In the genomic region with DNA sequence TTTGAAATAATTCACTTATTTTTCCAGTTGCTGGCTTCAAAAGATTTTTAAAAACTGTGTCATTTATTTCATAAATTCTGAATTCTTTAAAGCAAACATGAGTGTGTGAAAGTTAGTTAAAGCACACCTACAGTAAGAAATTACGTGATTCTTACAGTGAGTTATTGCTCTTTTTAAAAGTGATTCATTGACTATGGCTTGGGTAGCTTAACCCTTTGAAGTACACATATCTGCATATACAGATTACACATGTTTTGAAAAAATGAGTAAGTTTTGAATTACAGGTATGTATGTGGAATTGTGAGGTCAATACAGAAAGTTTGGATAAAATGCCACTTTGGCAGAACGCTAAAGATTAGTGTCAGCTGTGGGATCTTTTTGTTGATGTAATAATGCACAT, we compare ENCODE assay signal across 11 cellular contexts.
DNase-seq lines count a peak whose midpoint lies in the region; ATAC-seq, FAIRE-seq and TF ChIP-seq lines count a peak whose summit lies in the region.
"Had no signal": no experiment of that assay in that cellular context is flagged by ENCODE, and none has a peak within 500 bp of the region (broad histone marks: within the 10 kb centered on the region; RNA-seq: fewer than 3 reads in every experiment).

No MANE protein-coding gene starts in this region.

- peak overlapping the region; percentile 87 for H2AFZ ChIP-seq in keratinocyte (ENCODE audit: control insufficient read depth, low read length)

- H3K9me3 ChIP-seq in SK-N-MC (ENCODE audit: low read depth, low read length) = no peaks in the 10 kb centered on the region
- H3K9me3 ChIP-seq in keratinocyte (ENCODE audit: control insufficient read depth, low read depth, low read length) = no peaks in the 10 kb centered on the region
- no peaks in the 10 kb centered on the region for H3K9me3 ChIP-seq in stomach

- H3K27me3 ChIP-seq in keratinocyte (ENCODE audit: control insufficient read depth, extremely low read depth, insufficient read depth, low read length) (no peaks in the 10 kb centered on the region), stomach (no peaks in the 10 kb centered on the region)

- no peaks in the 10 kb centered on the region for H3K79me2 ChIP-seq in keratinocyte (ENCODE audit: control insufficient read depth, insufficient read depth, low read length)

- H3K4me3 ChIP-seq in SK-N-MC = peak overlapping the region; percentile 65
- H3K4me3 ChIP-seq in keratinocyte (ENCODE audit: control insufficient read depth in 2 of 3, extremely low read depth in 1 of 3, insufficient read depth in 2 of 3, low read depth in 1 of 3, low read length in 3 of 3) = no peak overlapping the region
- peak overlapping the region in 2 of 4 donors; percentile 16 to 20 for H3K4me3 ChIP-seq in stomach

- whole genome bisulfite sequencing in stomach, 5 donors = 64 to 76% (median 66%) methylated on average over 2 of the region's 2 CpGs

- peak; percentile 57 to 77 for ATAC-seq in activated CD4-positive, CD25-positive, alpha-beta regulatory T cell treated with anti-CD3 and anti-CD28 coated beads, Interleukin-2, amount 50 U/mL, for 24 hours
- ATAC-seq in HG03565 (IDR thresholded peaks at IDR 0.05; ENCODE audit: unreplicated experiment) (no peak), HG03460 (IDR thresholded peaks at IDR 0.05; ENCODE audit: unreplicated experiment) (no peak), GM21360 (IDR thresholded peaks at IDR 0.05; ENCODE audit: unreplicated experiment) (no peak)

- no peak for TF ChIP-seq EP300 in stomach (IDR thresholded peaks at IDR 0.05)

- intact Hi-C loops in stomach (cut with DNase I; ENCODE audit: low total_unique reads) = no loop called here

- peak overlapping the region; percentile 6 for H3K4me2 ChIP-seq in keratinocyte (ENCODE audit: control insufficient read depth, extremely low read depth, insufficient read depth, low read depth, low read length)

- H3K27ac ChIP-seq in SK-N-MC (peak overlapping the region; percentile 88), keratinocyte (ENCODE audit: control insufficient read depth, insufficient read depth, low read length) (no peak overlapping the region), stomach (peak overlapping the region in 4 of 5 donors; percentile 72 to 83 (median 74))

- no peak for DNase-seq in activated CD4-positive, CD25-positive, alpha-beta regulatory T cell (lab: John Stamatoyannopoulos, UW)
- DNase-seq in SK-N-MC (ENCODE audit: low read depth, low spot score) (no peak), keratinocyte (ENCODE audit: low read depth, low spot score) (no peak), stomach (no peak)
- DNase-seq: activated gamma-delta T cell, NCI-H1105, SIG-M5 had no signal

- H3K4me1 ChIP-seq in keratinocyte (ENCODE audit: control insufficient read depth, extremely low read depth, insufficient read depth, low read length) (peaks cover 5% of the 10 kb centered on the region), stomach (peaks cover 9 to 56% (median 38%) of the 10 kb centered on the region in 4 donors)

- no peaks in the 10 kb centered on the region for H3K9me1 ChIP-seq in keratinocyte (ENCODE audit: control insufficient read depth, extremely low read depth, insufficient read depth, low read length)

- no peak for TF ChIP-seq POLR2A in stomach (IDR thresholded peaks at IDR 0.05)

- dilution Hi-C loops in keratinocyte (cut with MboI; ENCODE audit: extremely low pct_ligation_motif_present, low sequenced_read_pairs) = no loop called here

- peak; percentile 23 for FAIRE-seq in keratinocyte (lab: Jason Lieb, UNC)

- H3K9ac ChIP-seq in SK-N-MC (ENCODE audit: insufficient read length) (peak overlapping the region; percentile 71), keratinocyte (ENCODE audit: control insufficient read depth, extremely low read depth, insufficient read depth, low read length) (no peak overlapping the region)

- H4K20me1 ChIP-seq in keratinocyte (ENCODE audit: control insufficient read depth, extremely low read depth, insufficient read depth, low read length) = no peaks in the 10 kb centered on the region

- H3K36me3 ChIP-seq in SK-N-MC (ENCODE audit: insufficient read depth, low read length) = no peaks in the 10 kb centered on the region
- H3K36me3 ChIP-seq in keratinocyte (ENCODE audit: control insufficient read depth in 2 of 2, extremely low read depth in 1 of 2, insufficient read depth in 2 of 2, low read length in 2 of 2) = no peaks in the 10 kb centered on the region
- no peaks in the 10 kb centered on the region for H3K36me3 ChIP-seq in stomach

- TF ChIP-seq CTCF in keratinocyte (optimal IDR thresholded peaks at IDR 0.05 in 1 of 3, IDR thresholded peaks at IDR 0.05 in 1 of 3, conservative IDR thresholded peaks at IDR 0.05 in 1 of 3; ENCODE audit: extremely low read depth in 1 of 3, insufficient read depth in 2 of 3, low read length in 3 of 3) (no peak), stomach (IDR thresholded peaks at IDR 0.05) (no peak)

Comparison
In these comparisons a context has a peak if more than half of its experiments do, and no peak if none do; other contexts are left out.
1. ATAC-seq: peak in activated CD4-positive, CD25-positive, alpha-beta regulatory T cell treated with anti-CD3 and anti-CD28 coated beads, Interleukin-2, amount 50 U/mL, for 24 hours (2 of 2); none in HG03565 (single experiment), HG03460 (single experiment) and GM21360 (single experiment).